Comparison of ENCODE assay signal across 1 cellular context in the genomic region with DNA sequence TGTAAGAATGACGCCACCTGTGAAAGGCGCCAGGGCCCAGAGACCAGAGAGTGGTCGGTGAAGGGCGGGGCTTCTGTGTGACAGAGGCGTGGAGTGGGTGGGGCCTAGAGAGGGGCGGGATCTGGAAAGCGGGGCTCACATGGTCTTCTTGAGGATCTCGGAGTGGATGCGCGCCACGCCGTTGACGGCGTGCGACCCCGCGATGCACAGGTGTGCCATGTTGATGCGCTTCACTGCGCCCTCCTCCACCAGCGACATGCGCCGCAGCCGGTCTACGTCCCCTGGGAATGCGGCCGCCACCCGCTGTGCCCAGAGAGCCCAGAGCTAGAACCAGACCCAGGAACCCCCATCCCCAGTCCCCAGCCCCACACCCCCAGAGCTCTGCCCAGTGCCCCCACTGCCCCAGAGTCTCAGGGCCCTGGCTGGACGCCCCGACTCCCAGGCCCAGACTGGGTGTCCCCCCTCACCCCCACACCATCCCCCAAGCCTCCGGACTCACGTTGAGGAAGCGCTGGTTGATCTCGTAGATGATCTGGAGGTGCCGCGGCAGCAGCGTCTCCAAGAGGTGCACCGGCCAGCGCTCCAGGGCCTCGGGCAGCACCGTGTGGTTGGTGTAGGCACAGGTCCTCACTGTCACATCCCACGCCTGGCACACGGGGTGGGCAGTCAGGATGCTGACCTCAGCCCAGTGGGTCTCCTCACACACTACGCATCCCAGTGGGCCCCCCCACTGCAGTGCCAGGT.
A peak's percentile ranks its signal among the peaks of the same experiment; 100 is the strongest.
TF ChIP-seq lines count a peak whose summit lies in the region.

No MANE protein-coding gene starts in this region.

TF ChIP-seq in K562, 482 proteins besides CTCF, POLR2A, EP300 and RAD21:
- TF ChIP-seq, protein P1, sequence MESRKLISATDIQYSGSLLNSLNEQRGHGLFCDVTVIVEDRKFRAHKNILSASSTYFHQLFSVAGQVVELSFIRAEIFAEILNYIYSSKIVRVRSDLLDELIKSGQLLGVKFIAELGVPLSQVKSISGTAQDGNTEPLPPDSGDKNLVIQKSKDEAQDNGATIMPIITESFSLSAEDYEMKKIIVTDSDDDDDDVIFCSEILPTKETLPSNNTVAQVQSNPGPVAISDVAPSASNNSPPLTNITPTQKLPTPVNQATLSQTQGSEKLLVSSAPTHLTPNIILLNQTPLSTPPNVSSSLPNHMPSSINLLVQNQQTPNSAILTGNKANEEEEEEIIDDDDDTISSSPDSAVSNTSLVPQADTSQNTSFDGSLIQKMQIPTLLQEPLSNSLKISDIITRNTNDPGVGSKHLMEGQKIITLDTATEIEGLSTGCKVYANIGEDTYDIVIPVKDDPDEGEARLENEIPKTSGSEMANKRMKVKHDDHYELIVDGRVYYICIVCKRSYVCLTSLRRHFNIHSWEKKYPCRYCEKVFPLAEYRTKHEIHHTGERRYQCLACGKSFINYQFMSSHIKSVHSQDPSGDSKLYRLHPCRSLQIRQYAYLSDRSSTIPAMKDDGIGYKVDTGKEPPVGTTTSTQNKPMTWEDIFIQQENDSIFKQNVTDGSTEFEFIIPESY (CRISPR knock-in tag; IDR thresholded peaks at IDR 0.05) = peak; percentile 74; the same call in 1 of the 2 replicates
- TF ChIP-seq NCOA2 (IDR thresholded peaks at IDR 0.05; ENCODE audit: partially characterized antibody in 2 of 2) (no peak), E2F6 (IDR thresholded peaks at IDR 0.05; ENCODE audit: borderline replicate concordance in 1 of 2, extremely low read depth in 1 of 2, insufficient read depth in 1 of 2, insufficient read length in 1 of 2, low read depth in 1 of 2, low read length in 1 of 2, poor library complexity in 1 of 2, severe bottlenecking in 1 of 2) (peak in 1 of 2 experiments; percentile 20), ZC3H4 (CRISPR knock-in tag; IDR thresholded peaks at IDR 0.05; ENCODE audit: borderline replicate concordance) (0 out of 2 replicates have a peak, but pooled peaks have one; percentile 54), ESRRA (IDR thresholded peaks at IDR 0.05; ENCODE audit: borderline replicate concordance, low read depth) (no peak)
TF ChIP-seq in K562: peak in this region for 3.
